In the genomic region with DNA sequence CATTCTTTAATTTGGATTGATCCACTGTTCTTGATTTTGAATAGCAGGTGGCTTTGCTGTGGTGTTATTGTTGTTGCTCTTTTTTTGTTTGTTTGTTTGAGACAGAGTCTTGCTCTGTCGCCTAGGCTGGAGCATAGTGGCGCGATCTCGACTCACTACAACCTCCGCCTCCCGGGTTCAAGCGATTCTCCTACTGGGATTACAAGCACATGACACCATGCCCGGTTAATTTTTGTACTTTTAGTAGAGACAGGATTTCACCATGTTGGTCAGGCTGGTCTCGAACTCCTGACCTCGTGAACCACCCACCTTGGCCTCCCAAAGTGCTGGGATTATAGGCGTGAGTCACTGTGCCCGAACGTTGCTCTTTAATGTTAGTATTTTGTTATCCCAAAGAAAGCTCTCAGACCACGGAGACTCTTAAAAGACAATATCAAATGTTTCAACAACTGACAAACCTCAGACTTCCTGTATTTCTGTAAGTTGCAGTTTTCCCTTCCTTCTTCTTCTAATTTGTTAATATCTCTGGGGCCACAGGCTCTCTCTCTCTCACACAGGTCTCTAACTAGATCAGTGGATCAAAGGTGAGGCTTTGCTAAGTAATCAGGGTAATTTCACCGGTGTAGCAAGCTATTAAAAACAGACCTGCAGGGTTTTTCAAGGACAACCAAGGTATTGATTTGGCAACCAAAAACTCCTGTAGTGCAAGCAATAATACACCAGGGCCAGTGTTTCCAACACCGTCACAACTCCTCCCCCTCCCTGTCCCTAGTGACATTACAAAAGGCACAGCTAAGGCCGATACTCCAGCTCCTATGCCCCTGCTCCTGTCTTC, we compare ENCODE assay signal across 1 cellular context.
TF ChIP-seq lines count a peak whose summit lies in the region.

No MANE protein-coding gene starts in this region.

TF ChIP-seq in K562, 482 proteins besides CTCF, POLR2A, EP300 and RAD21 (continued from another document and continues in another):
- TF ChIP-seq CREB3L1 (IDR thresholded peaks at IDR 0.05; ENCODE audit: borderline replicate concordance, low read depth): 0 out of 2 replicates have a peak, but pooled peaks have one; percentile 11
- no peak for TF ChIP-seq MXI1 (IDR thresholded peaks at IDR 0.05; ENCODE audit: low read depth, low read length)
- TF ChIP-seq ZBTB11 (CRISPR knock-in tag; IDR thresholded peaks at IDR 0.05): peak in 2 of 3 experiments; percentile 52 to 94; a peak in 3 of 6 replicates
- peak; percentile 35; the same call in 1 of the 2 replicates for TF ChIP-seq MTA3 (IDR thresholded peaks at IDR 0.05; ENCODE audit: borderline replicate concordance)
- TF ChIP-seq, protein P1, sequence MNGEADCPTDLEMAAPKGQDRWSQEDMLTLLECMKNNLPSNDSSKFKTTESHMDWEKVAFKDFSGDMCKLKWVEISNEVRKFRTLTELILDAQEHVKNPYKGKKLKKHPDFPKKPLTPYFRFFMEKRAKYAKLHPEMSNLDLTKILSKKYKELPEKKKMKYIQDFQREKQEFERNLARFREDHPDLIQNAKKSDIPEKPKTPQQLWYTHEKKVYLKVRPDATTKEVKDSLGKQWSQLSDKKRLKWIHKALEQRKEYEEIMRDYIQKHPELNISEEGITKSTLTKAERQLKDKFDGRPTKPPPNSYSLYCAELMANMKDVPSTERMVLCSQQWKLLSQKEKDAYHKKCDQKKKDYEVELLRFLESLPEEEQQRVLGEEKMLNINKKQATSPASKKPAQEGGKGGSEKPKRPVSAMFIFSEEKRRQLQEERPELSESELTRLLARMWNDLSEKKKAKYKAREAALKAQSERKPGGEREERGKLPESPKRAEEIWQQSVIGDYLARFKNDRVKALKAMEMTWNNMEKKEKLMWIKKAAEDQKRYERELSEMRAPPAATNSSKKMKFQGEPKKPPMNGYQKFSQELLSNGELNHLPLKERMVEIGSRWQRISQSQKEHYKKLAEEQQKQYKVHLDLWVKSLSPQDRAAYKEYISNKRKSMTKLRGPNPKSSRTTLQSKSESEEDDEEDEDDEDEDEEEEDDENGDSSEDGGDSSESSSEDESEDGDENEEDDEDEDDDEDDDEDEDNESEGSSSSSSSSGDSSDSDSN (IDR thresholded peaks at IDR 0.05; ENCODE audit: borderline replicate concordance in 1 of 2, low read depth in 2 of 2, low read length in 2 of 2): 0 out of 4 replicates have a peak, but pooled peaks of 1 of the 2 experiments have one; percentile 41
- TF ChIP-seq CREB1 (IDR thresholded peaks at IDR 0.05): no peak
- 0 out of 2 replicates have a peak, but pooled peaks have one; percentile 31 for TF ChIP-seq CREB1 (CRISPR knock-in tag; IDR thresholded peaks at IDR 0.05)
- peak; percentile 22; the same call in 1 of the 2 replicates for TF ChIP-seq CC2D1A (IDR thresholded peaks at IDR 0.05)
- peak; percentile 19; the same call in 1 of the 2 replicates for TF ChIP-seq MTA1 (IDR thresholded peaks at IDR 0.05; ENCODE audit: borderline replicate concordance)
- TF ChIP-seq, protein P2, sequence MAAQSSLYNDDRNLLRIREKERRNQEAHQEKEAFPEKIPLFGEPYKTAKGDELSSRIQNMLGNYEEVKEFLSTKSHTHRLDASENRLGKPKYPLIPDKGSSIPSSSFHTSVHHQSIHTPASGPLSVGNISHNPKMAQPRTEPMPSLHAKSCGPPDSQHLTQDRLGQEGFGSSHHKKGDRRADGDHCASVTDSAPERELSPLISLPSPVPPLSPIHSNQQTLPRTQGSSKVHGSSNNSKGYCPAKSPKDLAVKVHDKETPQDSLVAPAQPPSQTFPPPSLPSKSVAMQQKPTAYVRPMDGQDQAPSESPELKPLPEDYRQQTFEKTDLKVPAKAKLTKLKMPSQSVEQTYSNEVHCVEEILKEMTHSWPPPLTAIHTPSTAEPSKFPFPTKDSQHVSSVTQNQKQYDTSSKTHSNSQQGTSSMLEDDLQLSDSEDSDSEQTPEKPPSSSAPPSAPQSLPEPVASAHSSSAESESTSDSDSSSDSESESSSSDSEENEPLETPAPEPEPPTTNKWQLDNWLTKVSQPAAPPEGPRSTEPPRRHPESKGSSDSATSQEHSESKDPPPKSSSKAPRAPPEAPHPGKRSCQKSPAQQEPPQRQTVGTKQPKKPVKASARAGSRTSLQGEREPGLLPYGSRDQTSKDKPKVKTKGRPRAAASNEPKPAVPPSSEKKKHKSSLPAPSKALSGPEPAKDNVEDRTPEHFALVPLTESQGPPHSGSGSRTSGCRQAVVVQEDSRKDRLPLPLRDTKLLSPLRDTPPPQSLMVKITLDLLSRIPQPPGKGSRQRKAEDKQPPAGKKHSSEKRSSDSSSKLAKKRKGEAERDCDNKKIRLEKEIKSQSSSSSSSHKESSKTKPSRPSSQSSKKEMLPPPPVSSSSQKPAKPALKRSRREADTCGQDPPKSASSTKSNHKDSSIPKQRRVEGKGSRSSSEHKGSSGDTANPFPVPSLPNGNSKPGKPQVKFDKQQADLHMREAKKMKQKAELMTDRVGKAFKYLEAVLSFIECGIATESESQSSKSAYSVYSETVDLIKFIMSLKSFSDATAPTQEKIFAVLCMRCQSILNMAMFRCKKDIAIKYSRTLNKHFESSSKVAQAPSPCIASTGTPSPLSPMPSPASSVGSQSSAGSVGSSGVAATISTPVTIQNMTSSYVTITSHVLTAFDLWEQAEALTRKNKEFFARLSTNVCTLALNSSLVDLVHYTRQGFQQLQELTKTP (IDR thresholded peaks at IDR 0.05; ENCODE audit: low read depth in 1 of 2, partially characterized antibody in 2 of 2): peak in 1 of 2 experiments; percentile 49
- peak; percentile 12 to 31; a peak in 2 of 4 replicates for TF ChIP-seq MNT (conservative IDR thresholded peaks at IDR 0.05)
- TF ChIP-seq, protein P3, sequence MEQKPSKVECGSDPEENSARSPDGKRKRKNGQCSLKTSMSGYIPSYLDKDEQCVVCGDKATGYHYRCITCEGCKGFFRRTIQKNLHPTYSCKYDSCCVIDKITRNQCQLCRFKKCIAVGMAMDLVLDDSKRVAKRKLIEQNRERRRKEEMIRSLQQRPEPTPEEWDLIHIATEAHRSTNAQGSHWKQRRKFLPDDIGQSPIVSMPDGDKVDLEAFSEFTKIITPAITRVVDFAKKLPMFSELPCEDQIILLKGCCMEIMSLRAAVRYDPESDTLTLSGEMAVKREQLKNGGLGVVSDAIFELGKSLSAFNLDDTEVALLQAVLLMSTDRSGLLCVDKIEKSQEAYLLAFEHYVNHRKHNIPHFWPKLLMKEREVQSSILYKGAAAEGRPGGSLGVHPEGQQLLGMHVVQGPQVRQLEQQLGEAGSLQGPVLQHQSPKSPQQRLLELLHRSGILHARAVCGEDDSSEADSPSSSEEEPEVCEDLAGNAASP (IDR thresholded peaks at IDR 0.05): 0 out of 2 replicates have a peak, but pooled peaks have one; percentile 45
- TF ChIP-seq ZNF830 (CRISPR knock-in tag; IDR thresholded peaks at IDR 0.05): 0 out of 2 replicates have a peak, but pooled peaks have one; percentile 45
- peak in 1 of 2 experiments; percentile 48; a peak in 1 of 4 replicates for TF ChIP-seq MAZ (CRISPR knock-in tag; conservative IDR thresholded peaks at IDR 0.05 in 1 of 2, IDR thresholded peaks at IDR 0.05 in 1 of 2)
- TF ChIP-seq ADNP (tag; IDR thresholded peaks at IDR 0.05): peak; percentile 98
- TF ChIP-seq SMARCE1 (IDR thresholded peaks at IDR 0.05): peak; percentile 43; the same call in 1 of the 2 replicates
- no peak for TF ChIP-seq ZBTB34 (CRISPR knock-in tag; IDR thresholded peaks at IDR 0.05)
- TF ChIP-seq, protein P4, sequence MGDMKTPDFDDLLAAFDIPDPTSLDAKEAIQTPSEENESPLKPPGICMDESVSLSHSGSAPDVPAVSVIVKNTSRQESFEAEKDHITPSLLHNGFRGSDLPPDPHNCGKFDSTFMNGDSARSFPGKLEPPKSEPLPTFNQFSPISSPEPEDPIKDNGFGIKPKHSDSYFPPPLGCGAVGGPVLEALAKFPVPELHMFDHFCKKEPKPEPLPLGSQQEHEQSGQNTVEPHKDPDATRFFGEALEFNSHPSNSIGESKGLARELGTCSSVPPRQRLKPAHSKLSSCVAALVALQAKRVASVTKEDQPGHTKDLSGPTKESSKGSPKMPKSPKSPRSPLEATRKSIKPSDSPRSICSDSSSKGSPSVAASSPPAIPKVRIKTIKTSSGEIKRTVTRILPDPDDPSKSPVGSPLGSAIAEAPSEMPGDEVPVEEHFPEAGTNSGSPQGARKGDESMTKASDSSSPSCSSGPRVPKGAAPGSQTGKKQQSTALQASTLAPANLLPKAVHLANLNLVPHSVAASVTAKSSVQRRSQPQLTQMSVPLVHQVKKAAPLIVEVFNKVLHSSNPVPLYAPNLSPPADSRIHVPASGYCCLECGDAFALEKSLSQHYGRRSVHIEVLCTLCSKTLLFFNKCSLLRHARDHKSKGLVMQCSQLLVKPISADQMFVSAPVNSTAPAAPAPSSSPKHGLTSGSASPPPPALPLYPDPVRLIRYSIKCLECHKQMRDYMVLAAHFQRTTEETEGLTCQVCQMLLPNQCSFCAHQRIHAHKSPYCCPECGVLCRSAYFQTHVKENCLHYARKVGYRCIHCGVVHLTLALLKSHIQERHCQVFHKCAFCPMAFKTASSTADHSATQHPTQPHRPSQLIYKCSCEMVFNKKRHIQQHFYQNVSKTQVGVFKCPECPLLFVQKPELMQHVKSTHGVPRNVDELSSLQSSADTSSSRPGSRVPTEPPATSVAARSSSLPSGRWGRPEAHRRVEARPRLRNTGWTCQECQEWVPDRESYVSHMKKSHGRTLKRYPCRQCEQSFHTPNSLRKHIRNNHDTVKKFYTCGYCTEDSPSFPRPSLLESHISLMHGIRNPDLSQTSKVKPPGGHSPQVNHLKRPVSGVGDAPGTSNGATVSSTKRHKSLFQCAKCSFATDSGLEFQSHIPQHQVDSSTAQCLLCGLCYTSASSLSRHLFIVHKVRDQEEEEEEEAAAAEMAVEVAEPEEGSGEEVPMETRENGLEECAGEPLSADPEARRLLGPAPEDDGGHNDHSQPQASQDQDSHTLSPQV (IDR thresholded peaks at IDR 0.05): peak; percentile 40
- TF ChIP-seq FOXK2 (conservative IDR thresholded peaks at IDR 0.05 in 1 of 2, IDR thresholded peaks at IDR 0.05 in 1 of 2; ENCODE audit: low read depth in 2 of 2): peak in 1 of 2 experiments; percentile 18; a peak in 2 of 4 replicates
- peak; percentile 48 for TF ChIP-seq KDM5B (IDR thresholded peaks at IDR 0.05; ENCODE audit: insufficient replicate concordance, low read depth, low read length)
- no peak for TF ChIP-seq ELK1 (CRISPR knock-in tag; IDR thresholded peaks at IDR 0.05)
- TF ChIP-seq ZFX (CRISPR knock-in tag; IDR thresholded peaks at IDR 0.05): peak; percentile 44
- TF ChIP-seq CHD2 (IDR thresholded peaks at IDR 0.05; ENCODE audit: low read depth, low read length): 0 out of 2 replicates have a peak, but pooled peaks have one; percentile 35
- 0 out of 2 replicates have a peak, but pooled peaks have one; percentile 21 for TF ChIP-seq SMARCA4 (IDR thresholded peaks at IDR 0.05)
- 0 out of 2 replicates have a peak, but pooled peaks have one; percentile 8 for TF ChIP-seq SMC3 (conservative IDR thresholded peaks at IDR 0.05; ENCODE audit: insufficient read depth, low read depth, low read length)
